In the genomic region with DNA sequence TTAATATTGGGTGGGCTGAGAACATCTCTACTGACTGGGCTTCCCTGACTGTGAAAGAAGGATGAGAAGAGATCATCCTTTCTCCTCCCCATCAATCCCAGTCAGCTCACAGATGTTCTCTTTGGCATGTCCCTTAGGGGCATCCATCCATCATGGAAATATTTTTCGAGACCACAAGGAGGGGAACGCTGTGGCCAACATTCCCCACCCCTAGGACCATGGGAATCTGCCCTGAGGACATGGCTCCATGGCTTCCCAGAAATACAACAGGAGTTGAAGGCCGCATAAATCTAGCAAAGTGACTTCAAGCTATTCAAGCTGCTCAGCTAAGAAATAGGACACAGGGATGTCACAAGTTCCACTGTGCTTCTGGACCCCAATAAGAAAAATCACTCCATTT, we compare ENCODE assay signal across 13 cellular contexts.
DNase-seq lines count a peak whose midpoint lies in the region; ATAC-seq and TF ChIP-seq lines count a peak whose summit lies in the region.
"Had no signal": no experiment of that assay in that cellular context is flagged by ENCODE, and none has a peak within 500 bp of the region (broad histone marks: within the 10 kb centered on the region; RNA-seq: fewer than 3 reads in every experiment).

No MANE protein-coding gene starts in this region.

- TF ChIP-seq CTCF in VCaP (conservative IDR thresholded peaks at IDR 0.05) = no peak
- TF ChIP-seq CTCF in GM10248 (IDR thresholded peaks at IDR 0.05; ENCODE audit: control extremely low read depth, extremely low read depth, low read depth, missing control alignments) = no peak
- no peak for TF ChIP-seq CTCF in WERI-Rb-1 (IDR thresholded peaks at IDR 0.05; ENCODE audit: low read depth, low read length)

- no peak for ATAC-seq in left cardiac atrium
- ATAC-seq: CD8-positive, alpha-beta T cell; GM23338 had no signal

- intact Hi-C loops in left cardiac atrium (cut with DNase I) = no loop called here

- CTCF ChIA-PET in GM10248 (lab: Yijun Ruan, JAX) = interaction anchor here (0.9 to 2.0 kb wide), 2 partner anchors 11 to 97 kb away, joined by 3 to 4 read pairs; no protein-coding TSS in a partner anchor

- POLR2A ChIA-PET in GM10248 (lab: Yijun Ruan, JAX) = no interaction called here

- H3K27ac ChIP-seq in VCaP (peak overlapping the region; percentile 54), WERI-Rb-1 (no peak overlapping the region)
- H3K27ac ChIP-seq: BLaER1 treated with 17β-estradiol and CSF1 and Interleukin-3, amounts not matched to agents 10 nM and 100 nM; HL-60 had no signal

- H3K27me3 ChIP-seq in WERI-Rb-1 (ENCODE audit: insufficient read depth, low read depth, severe bottlenecking) = no peaks in the 10 kb centered on the region
- H3K27me3 ChIP-seq: BLaER1 treated with 17β-estradiol and CSF1 and Interleukin-3, amounts not matched to agents 10 nM and 100 nM had no signal

- H3K9me3 ChIP-seq in WERI-Rb-1 (ENCODE audit: severe bottlenecking) = peaks cover 6% of the 10 kb centered on the region

- no peaks in the 10 kb centered on the region for H3K36me3 ChIP-seq in WERI-Rb-1
- H3K36me3 ChIP-seq: BLaER1 treated with 17β-estradiol and CSF1 and Interleukin-3, amounts not matched to agents 10 nM and 100 nM had no signal

- H3K4me3 ChIP-seq in WERI-Rb-1 (ENCODE audit: low read depth, low read length) = no peak overlapping the region
- H3K4me3 ChIP-seq: BLaER1 treated with 17β-estradiol and CSF1 and Interleukin-3, amounts not matched to agents 10 nM and 100 nM; GM23338 had no signal

- peak; percentile 86 for DNase-seq in ELF-1 (ENCODE audit: low read depth, low spot score)
- DNase-seq in islet precursor cell = peak; percentile 83
- no peak for DNase-seq in germinal center (ENCODE audit: low spot score)
- no peak for DNase-seq in GM10248 (ENCODE audit: extremely low spot score)
- DNase-seq in WERI-Rb-1 = no peak
- DNase-seq in left cardiac atrium = no peak
- DNase-seq: Calu3; CD8-positive, alpha-beta T cell; HCEC 1CT had no signal

Comparison
In these comparisons a context has a peak if more than half of its experiments do, and no peak if none do; other contexts are left out.
1. DNase-seq: peak in ELF-1 (single experiment) and islet precursor cell (single experiment); none in germinal center (single experiment), GM10248 (single experiment), WERI-Rb-1 (single experiment) and left cardiac atrium (single experiment).